36 cellular contexts compared by ENCODE assay signal in genomic region chr3:47896736-47897135, GRCh38.
"Had no signal": no experiment of that assay in that cellular context is flagged by ENCODE, and none has a peak within 500 bp of the region (broad histone marks: within the 10 kb centered on the region; RNA-seq: fewer than 3 reads in every experiment).

No MANE protein-coding gene starts in this region.

- H3K9ac ChIP-seq: KMS-11 had no signal

- H3K9me3 Mint-ChIP-seq: activated CD4-positive, alpha-beta T cell treated with anti-CD3 and anti-CD28 coated beads, Interleukin-2, amount 10 ng/mL, durations not matched to agents 24 days and 14 days; activated CD8-positive, alpha-beta T cell treated with anti-CD3 and anti-CD28 coated beads for 36 hours; activated naive CD8-positive, alpha-beta T cell treated with anti-CD3 and anti-CD28 coated beads, Interleukin-2, amount 10 ng/mL, durations not matched to agents 7 days and 5 days; activated T-cell treated with anti-CD3 and anti-CD28 coated beads, Interleukin-2, amount 50 U/mL, for 72 hours; activated T-helper 17 cell treated with anti-CD3 and anti-CD28 coated beads, Interleukin-2, amount 50 U/mL, for 72 hours had no signal

- FAIRE-seq: bronchial epithelial cell had no signal

- H3K27ac Mint-ChIP-seq: activated CD4-positive, alpha-beta T cell treated with anti-CD3 and anti-CD28 coated beads, Interleukin-2, amount 10 ng/mL, durations not matched to agents 24 days and 14 days; activated CD8-positive, alpha-beta T cell treated with anti-CD3 and anti-CD28 coated beads for 36 hours; activated naive CD8-positive, alpha-beta T cell treated with anti-CD3 and anti-CD28 coated beads, Interleukin-2, amount 10 ng/mL, durations not matched to agents 7 days and 5 days; activated T-cell treated with anti-CD3 and anti-CD28 coated beads, Interleukin-2, amount 50 U/mL, for 72 hours; activated T-helper 17 cell treated with anti-CD3 and anti-CD28 coated beads, Interleukin-2, amount 50 U/mL, for 72 hours had no signal

- H3K4me1 ChIP-seq: Peyer's patch had no signal

- H3K27me3 Mint-ChIP-seq: activated CD4-positive, alpha-beta T cell treated with anti-CD3 and anti-CD28 coated beads, Interleukin-2, amount 10 ng/mL, durations not matched to agents 24 days and 14 days; activated CD8-positive, alpha-beta T cell treated with anti-CD3 and anti-CD28 coated beads for 36 hours; activated naive CD8-positive, alpha-beta T cell treated with anti-CD3 and anti-CD28 coated beads, Interleukin-2, amount 10 ng/mL, durations not matched to agents 7 days and 5 days; activated T-helper 17 cell treated with anti-CD3 and anti-CD28 coated beads, Interleukin-2, amount 50 U/mL, for 72 hours had no signal

- H3K4me1 Mint-ChIP-seq: activated T-helper 17 cell treated with anti-CD3 and anti-CD28 coated beads, Interleukin-2, amount 50 U/mL, for 72 hours had no signal

- H3K27me3 ChIP-seq: ascending aorta, body of pancreas, Peyer's patch had no signal

- DNase-seq: activated CD4-positive, alpha-beta T cell treated with anti-CD3 and anti-CD28 coated beads, Interleukin-2, amount 10 ng/mL, durations not matched to agents 24 days and 14 days; activated CD4-positive, alpha-beta T cell treated with anti-CD3 and anti-CD28 coated beads, Interleukin-2, amount 50 U/mL, for 4 hours; activated CD8-positive, alpha-beta T cell treated with anti-CD3 and anti-CD28 coated beads for 36 hours; activated effector memory CD4-positive, alpha-beta T cell treated with anti-CD3 and anti-CD28 coated beads, Interleukin-2, amount 50 U/mL, for 16 hours; activated naive CD4-positive, alpha-beta T cell; activated naive CD4-positive, alpha-beta T cell treated with anti-CD3 and anti-CD28 coated beads, Interleukin-2, amount 50 U/mL, for 16 hours; activated naive CD8-positive, alpha-beta T cell treated with anti-CD3 and anti-CD28 coated beads, Interleukin-2, amount 10 ng/mL, durations not matched to agents 7 days and 5 days; activated T-cell treated with anti-CD3 and anti-CD28 coated beads, Interleukin-2, amount 50 U/mL, for 1 hour; activated T-cell treated with anti-CD3 and anti-CD28 coated beads, Interleukin-2, amount 50 U/mL, for 72 hours; amygdala; body of pancreas; caudate nucleus; MM.1S; MV-4-11; NCI-H1092; NCI-H1436 treated with DMSO at 0.1 percent for 48 hours; NCI-H1694 treated with DMSO at 0.1 percent for 48 hours; NCI-H2029; NCI-H345; NCI-H524 treated with DMSO at 0.1 percent for 48 hours; NCI-H748 treated with DMSO at 0.1 percent for 48 hours; NK-92 treated with Interleukin-12 subunit alpha and Interleukin-12 subunit beta, amount 100 ng/mL, for 24 hours; PC-3; Peyer's patch; SIG-M5; SW 1271; T-helper 1 cell; T-helper 2 cell; T-helper 9 cell had no signal

- H3K4me3 ChIP-seq: ascending aorta, body of pancreas, Peyer's patch had no signal

- H3K27ac ChIP-seq: ascending aorta, body of pancreas, KMS-11, Peyer's patch, RWPE1, VCaP had no signal

- H3K4me2 ChIP-seq: KMS-11 had no signal

- ATAC-seq: activated CD8-positive, alpha-beta T cell treated with anti-CD3 and anti-CD28 coated beads for 36 hours; activated T-cell treated with anti-CD3 and anti-CD28 coated beads, Interleukin-2, amount 50 U/mL, for 72 hours; activated T-helper 17 cell treated with anti-CD3 and anti-CD28 coated beads, Interleukin-2, amount 50 U/mL, for 72 hours; body of pancreas; PC-3; Right ventricle myocardium inferior had no signal

- H3K9me3 ChIP-seq: ascending aorta, body of pancreas, Peyer's patch had no signal

- H3K4me3 Mint-ChIP-seq: activated CD4-positive, alpha-beta T cell treated with anti-CD3 and anti-CD28 coated beads, Interleukin-2, amount 10 ng/mL, durations not matched to agents 24 days and 14 days; activated CD8-positive, alpha-beta T cell treated with anti-CD3 and anti-CD28 coated beads for 36 hours; activated naive CD8-positive, alpha-beta T cell treated with anti-CD3 and anti-CD28 coated beads, Interleukin-2, amount 10 ng/mL, durations not matched to agents 7 days and 5 days; activated T-cell treated with anti-CD3 and anti-CD28 coated beads, Interleukin-2, amount 50 U/mL, for 72 hours; activated T-helper 17 cell treated with anti-CD3 and anti-CD28 coated beads, Interleukin-2, amount 50 U/mL, for 72 hours had no signal
